1 cellular context compared by ENCODE assay signal in genomic region chr19:1374250-1374577, GRCh38.
TF ChIP-seq lines count a peak whose summit lies in the region.

No MANE protein-coding gene starts in this region.

TF ChIP-seq in HepG2, 621 proteins besides CTCF, POLR2A, EP300 and RAD21 (continued from another document and continues in another):
- TF ChIP-seq ATF6 (CRISPR knock-in tag; conservative IDR thresholded peaks at IDR 0.05): no peak
- no peak for TF ChIP-seq ZNF407 (CRISPR knock-in tag; IDR thresholded peaks at IDR 0.05; ENCODE audit: not compliant biosample characterization)
- TF ChIP-seq ZNF354B (CRISPR knock-in tag; IDR thresholded peaks at IDR 0.05): no peak
- no peak for TF ChIP-seq EZH2 (conservative IDR thresholded peaks at IDR 0.05; ENCODE audit: low read depth, low read length)
- no peak for TF ChIP-seq BCL3 (CRISPR knock-in tag; IDR thresholded peaks at IDR 0.05)
- no peak for TF ChIP-seq ZNF614 (CRISPR knock-in tag; IDR thresholded peaks at IDR 0.05; ENCODE audit: borderline replicate concordance)
- TF ChIP-seq SMYD3 (CRISPR knock-in tag; IDR thresholded peaks at IDR 0.05): no peak
- TF ChIP-seq ZNF296 (CRISPR knock-in tag; conservative IDR thresholded peaks at IDR 0.05): no peak
- no peak; the same call in 1 of the 2 replicates for TF ChIP-seq MAX (IDR thresholded peaks at IDR 0.05)
- TF ChIP-seq KAT7 (CRISPR knock-in tag; IDR thresholded peaks at IDR 0.05; ENCODE audit: borderline replicate concordance): 0 out of 2 replicates have a peak, but pooled peaks have one; percentile 60
- no peak for TF ChIP-seq SSRP1 (CRISPR knock-in tag; IDR thresholded peaks at IDR 0.05)
- TF ChIP-seq ZNF572 (CRISPR knock-in tag; IDR thresholded peaks at IDR 0.05): no peak
- peak; percentile 23; the same call in 1 of the 2 replicates for TF ChIP-seq AHDC1 (CRISPR knock-in tag; IDR thresholded peaks at IDR 0.05; ENCODE audit: borderline replicate concordance)
- TF ChIP-seq PATZ1 (CRISPR knock-in tag; IDR thresholded peaks at IDR 0.05): peak; percentile 73; the same call in 1 of the 2 replicates
- TF ChIP-seq ZNF20 (CRISPR knock-in tag; IDR thresholded peaks at IDR 0.05): 0 out of 2 replicates have a peak, but pooled peaks have one; percentile 3
- TF ChIP-seq ZNF777 (CRISPR knock-in tag; IDR thresholded peaks at IDR 0.05): no peak
- TF ChIP-seq ZSCAN20 (CRISPR knock-in tag; IDR thresholded peaks at IDR 0.05; ENCODE audit: borderline replicate concordance): no peak
- TF ChIP-seq CBFB (CRISPR knock-in tag; IDR thresholded peaks at IDR 0.05): no peak
- no peak for TF ChIP-seq POGZ (CRISPR knock-in tag; IDR thresholded peaks at IDR 0.05)
- TF ChIP-seq CBX2 (IDR thresholded peaks at IDR 0.05; ENCODE audit: low read depth, low read length): no peak
- no peak for TF ChIP-seq CBX2 (CRISPR knock-in tag; IDR thresholded peaks at IDR 0.05; ENCODE audit: low read depth)
- TF ChIP-seq ZNF124 (CRISPR knock-in tag; IDR thresholded peaks at IDR 0.05): no peak
- TF ChIP-seq MTA1 (CRISPR knock-in tag; IDR thresholded peaks at IDR 0.05; ENCODE audit: borderline replicate concordance): no peak
- no peak for TF ChIP-seq E2F1 (CRISPR knock-in tag; IDR thresholded peaks at IDR 0.05)
- no peak for TF ChIP-seq PTBP1 (IDR thresholded peaks at IDR 0.05; ENCODE audit: low read depth, low read length, poor library complexity, severe bottlenecking)
- TF ChIP-seq TSC22D2 (CRISPR knock-in tag; IDR thresholded peaks at IDR 0.05; ENCODE audit: borderline replicate concordance): no peak
- TF ChIP-seq HNF4G (IDR thresholded peaks at IDR 0.05; ENCODE audit: borderline replicate concordance, low read depth, low read length): peak; percentile 75
- TF ChIP-seq HNF4G (CRISPR knock-in tag; IDR thresholded peaks at IDR 0.05; ENCODE audit: borderline replicate concordance, low read depth): no peak; the same call in 1 of the 2 replicates
- no peak for TF ChIP-seq FOXA1 (IDR thresholded peaks at IDR 0.05)
- peak; percentile 33; the same call in 1 of the 2 replicates for TF ChIP-seq FOXA1 (CRISPR knock-in tag; IDR thresholded peaks at IDR 0.05)
- TF ChIP-seq MYC (CRISPR knock-in tag; IDR thresholded peaks at IDR 0.05; ENCODE audit: borderline replicate concordance): 0 out of 2 replicates have a peak, but pooled peaks have one; percentile 8
- no peak for TF ChIP-seq LCORL (IDR thresholded peaks at IDR 0.05)
- peak; percentile 67 for TF ChIP-seq LCORL (CRISPR knock-in tag; IDR thresholded peaks at IDR 0.05)
- no peak for TF ChIP-seq SRY (CRISPR knock-in tag; IDR thresholded peaks at IDR 0.05)
- TF ChIP-seq ZNF33A (CRISPR knock-in tag; IDR thresholded peaks at IDR 0.05; ENCODE audit: borderline replicate concordance): no peak
- TF ChIP-seq ZNF143 (CRISPR knock-in tag; IDR thresholded peaks at IDR 0.05): peak; percentile 83
- no peak for TF ChIP-seq ZNF34 (CRISPR knock-in tag; IDR thresholded peaks at IDR 0.05; ENCODE audit: borderline replicate concordance)
